Comparison of ENCODE assay signal across 10 cellular contexts in the genomic region with DNA sequence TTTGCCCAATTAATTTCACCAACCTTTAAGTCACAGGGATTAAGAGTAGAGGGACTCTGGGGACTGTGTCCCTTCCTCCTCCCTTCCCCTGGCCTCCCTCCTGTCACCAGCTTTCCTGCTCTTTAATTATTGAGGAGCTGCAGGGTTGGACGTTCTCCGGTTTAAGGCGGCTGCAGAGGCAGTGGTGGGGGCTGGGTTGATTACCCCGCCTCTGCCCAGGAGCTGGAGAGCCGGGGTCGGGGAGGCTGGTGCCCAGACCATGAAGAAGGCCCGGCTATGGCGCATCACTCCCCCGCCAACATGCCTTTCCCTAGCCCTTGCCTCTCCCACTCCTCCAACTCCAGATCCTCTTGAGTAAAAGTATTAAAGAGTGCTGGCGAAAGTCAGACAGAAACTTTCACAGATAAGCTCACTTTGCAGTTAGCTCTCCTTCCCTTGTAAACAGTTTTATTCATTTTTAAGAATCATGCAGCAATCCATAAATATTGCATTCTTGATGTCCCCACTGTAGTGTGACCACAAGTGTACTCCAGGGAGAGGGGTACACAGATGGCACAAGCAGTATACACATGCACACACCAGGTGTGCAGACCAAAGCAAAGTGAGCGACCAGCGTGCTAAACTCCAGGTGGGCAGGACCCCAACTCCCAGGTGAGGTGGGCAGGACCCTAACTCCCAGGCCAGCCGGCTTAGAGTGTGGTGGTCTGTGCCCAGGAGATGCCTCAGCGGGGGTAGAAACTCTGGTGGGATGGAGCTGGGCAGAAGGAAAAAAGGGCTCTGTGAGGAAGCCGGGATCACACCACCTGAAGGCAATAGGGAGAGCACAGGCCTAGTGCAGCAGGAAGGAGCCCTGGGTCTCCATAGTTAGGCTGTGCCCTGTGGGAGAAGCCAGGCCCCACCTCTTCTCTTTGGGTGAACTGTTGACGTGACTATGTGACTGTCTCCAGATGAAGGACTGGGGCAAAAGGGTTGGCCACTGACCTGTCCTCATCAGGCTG. TPM values are rescaled to one million over a fixed set of nuclear protein-coding genes. Genes with fewer than 3 reads are reported as not detected.
DNase-seq lines count a peak whose midpoint lies in the region.
"Had no signal": no experiment of that assay in that cellular context is flagged by ENCODE, and none has a peak within 500 bp of the region (broad histone marks: within the 10 kb centered on the region; RNA-seq: fewer than 3 reads in every experiment).

No MANE protein-coding gene starts in this region.

- peak overlapping the region; percentile 68 for H3K27ac ChIP-seq in ectodermal cell (ENCODE audit: insufficient read depth, low read depth, low read length, poor library complexity, severe bottlenecking)

- DNase-seq in NCI-H510A treated with DMSO at 0.1 percent for 48 hours (lab: John Stamatoyannopoulos, UW) (peak; percentile 16), NCI-H510A (lab: John Stamatoyannopoulos, UW) (no peak), NCI-H69 (lab: John Stamatoyannopoulos, UW) (peak; percentile 65), posterior vena cava (ENCODE audit: low spot score) (peak; percentile 62), MG63 (no peak), NCI-H1694 (lab: John Stamatoyannopoulos, UW) (no peak), iPS-NIHi7 (ENCODE audit: extremely low spot score) (no peak)

- H3K27me3 ChIP-seq in ectodermal cell (ENCODE audit: control insufficient read depth, insufficient read depth, low read length, poor library complexity, severe bottlenecking) (peaks cover 56% of the 10 kb centered on the region), MG63 (peaks cover 5% of the 10 kb centered on the region; the same call in 1 of the 2 replicates)

- intact Hi-C loops in posterior vena cava (cut with DNase I), result loop anchor here in 1 of 2 donors (5.0 kb wide), 1 partner anchor 600 kb away; no protein-coding TSS in a partner anchor

- peaks cover 47% of the 10 kb centered on the region for H3K4me1 ChIP-seq in ectodermal cell (ENCODE audit: control insufficient read depth, insufficient read depth, low read length)

- H3K4me3 ChIP-seq in ectodermal cell (ENCODE audit: insufficient read depth, low read depth, low read length) (peak overlapping the region; percentile 46), MG63 (no peak overlapping the region)

- H3K9me3 ChIP-seq in ectodermal cell (ENCODE audit: control insufficient read depth, low read length), result no peaks in the 10 kb centered on the region
- no peaks in the 10 kb centered on the region for H3K9me3 ChIP-seq in MG63

- H3K36me3 ChIP-seq in ectodermal cell (ENCODE audit: control insufficient read depth, insufficient read depth, low read length), result no peaks in the 10 kb centered on the region
- H3K36me3 ChIP-seq in MG63, result no peaks in the 10 kb centered on the region

- WGBS in ectodermal cell, 2 experiments, result 43% methylated on average over 16 of the region's 16 CpGs

RNA-seq across cellular contexts. Expression of a gene that starts 1.3 kb away (rescaled TPM):
- polyA plus RNA-seq in ectodermal cell (2013, experiment 1 of 4), result 8.2 TPM
- polyA plus RNA-seq in ectodermal cell (2013, experiment 2 of 4), result 9.5 TPM
- polyA plus RNA-seq in ectodermal cell (2013, experiment 3 of 4), result 10.8 TPM
- 12.2 TPM for polyA plus RNA-seq in ectodermal cell (2013, experiment 4 of 4)
- not detected for total RNA-seq in posterior vena cava
- total RNA-seq in MG63 (2014; rRNA removed; shearing (Covaris generic); ENCODE audit: low replicate concordance), result not detected in 2 replicates
- total RNA-seq: M059J, RPMI7951 had no signal

RNA-seq across cellular contexts. Expression of a gene that starts 38.8 kb away (rescaled TPM):
- 104 TPM for polyA plus RNA-seq in ectodermal cell (2013, experiment 1 of 4)
- polyA plus RNA-seq in ectodermal cell (2013, experiment 2 of 4), result 127 TPM
- polyA plus RNA-seq in ectodermal cell (2013, experiment 3 of 4), result 68.1 TPM
- polyA plus RNA-seq in ectodermal cell (2013, experiment 4 of 4), result 82.3 TPM
- total RNA-seq in posterior vena cava, result 10 to 100 TPM; 94.5 to 98.2 TPM
- total RNA-seq in MG63 (2014; rRNA removed; shearing (Covaris generic); ENCODE audit: low replicate concordance), result 54.5 and 81.8 TPM in 2 replicates

Comparison
In these comparisons a context has a peak if more than half of its experiments do, and no peak if none do; other contexts are left out.
1. DNase-seq: peak in NCI-H510A treated with DMSO at 0.1 percent for 48 hours (single experiment), NCI-H69 (single experiment) and posterior vena cava (single experiment); none in NCI-H510A (single experiment), MG63 (single experiment), NCI-H1694 (single experiment) and iPS-NIHi7 (single experiment).